Comparison of ENCODE assay signal across 8 cellular contexts in genomic region chr6:31270788-31271640, GRCh38. TPM values are rescaled to one million over a fixed set of nuclear protein-coding genes. Genes with fewer than 3 reads are reported as not detected.
DNase-seq lines count a peak whose midpoint lies in the region; ATAC-seq and TF ChIP-seq lines count a peak whose summit lies in the region.

No MANE protein-coding gene starts in this region.

- no peak overlapping the region; the same call in 1 of the 2 replicates for H3K4me2 ChIP-seq in GM23338
- peak overlapping the region; percentile 67 for H3K4me2 ChIP-seq in OCI-LY7 (ENCODE audit: low read length)

- H3K27ac Mint-ChIP-seq in GM23338 = no peak overlapping the region
- peak overlapping the region; percentile 99 for H3K27ac Mint-ChIP-seq in activated naive CD8-positive, alpha-beta T cell treated with anti-CD3 and anti-CD28 coated beads, Interleukin-2, amount 50 U/mL, for 24 hours

- H3K9me2 ChIP-seq in GM23338 (ENCODE audit: insufficient read depth) (no peaks in the 10 kb centered on the region), OCI-LY7 (ENCODE audit: insufficient read depth, low read length) (no peaks in the 10 kb centered on the region)

- TF ChIP-seq POLR2A in gastrocnemius medialis (IDR thresholded peaks at IDR 0.05) = no peak

- H3K79me2 ChIP-seq in GM23338 (replicated peaks; ENCODE audit: insufficient read depth) = no peaks in the 10 kb centered on the region
- peaks cover 8% of the 10 kb centered on the region; the same call in 1 of the 2 replicates for H3K79me2 ChIP-seq in OCI-LY7 (ENCODE audit: insufficient read depth, low read depth, low read length)

- ATAC-seq in GM23338 (peak; percentile 70), gastrocnemius medialis (peak in 1 of 2 donors; percentile 51), HG03565 (IDR thresholded peaks at IDR 0.05; ENCODE audit: unreplicated experiment) (no peak)
- ATAC-seq in activated naive CD8-positive, alpha-beta T cell treated with anti-CD3 and anti-CD28 coated beads, Interleukin-2, amount 50 U/mL, for 24 hours = peak; percentile 39

- H3K27me3 Mint-ChIP-seq in GM23338 (ENCODE audit: insufficient read depth, low read depth, poor library complexity) = peaks cover 19% of the 10 kb centered on the region
- no peaks in the 10 kb centered on the region for H3K27me3 Mint-ChIP-seq in activated naive CD8-positive, alpha-beta T cell treated with anti-CD3 and anti-CD28 coated beads, Interleukin-2, amount 50 U/mL, for 24 hours

- no TSS peak for BruUV-seq in OCI-LY7 (replicated peaks; lab: Mats Ljungman, UMichigan)

- H2AFZ ChIP-seq in GM23338 (no peak overlapping the region), OCI-LY7 (ENCODE audit: low read length) (no peak overlapping the region)

- CTCF ChIA-PET in OCI-LY7 (lab: Charles Lee; ENCODE audit: unreplicated experiment) = no interaction called here

- H3K36me3 ChIP-seq in GM23338 (ENCODE audit: insufficient read depth) (no peaks in the 10 kb centered on the region), OCI-LY7 (ENCODE audit: insufficient read depth, low read length) (peaks cover 29% of the 10 kb centered on the region), right atrium auricular region (peaks cover 26% of the 10 kb centered on the region), gastrocnemius medialis (no peaks in the 10 kb centered on the region)

- H3K27me3 ChIP-seq in GM23338 (ENCODE audit: insufficient read depth) = peaks cover 11% of the 10 kb centered on the region; the same call in 1 of the 2 replicates
- no peaks in the 10 kb centered on the region for H3K27me3 ChIP-seq in right atrium auricular region
- no peaks in the 10 kb centered on the region for H3K27me3 ChIP-seq in gastrocnemius medialis

- H3K9me3 ChIP-seq in OCI-LY7 (ENCODE audit: low read length) (no peaks in the 10 kb centered on the region), right atrium auricular region (no peaks in the 10 kb centered on the region), gastrocnemius medialis (no peaks in the 10 kb centered on the region)

- POLR2A ChIA-PET in OCI-LY7 (lab: Charles Lee) = no interaction called here

- peak; percentile 61 for DNase-seq in Caki2 (ENCODE audit: low read depth)
- peak; percentile 68 for DNase-seq in GM23338 (ENCODE audit: low spot score)
- peak; percentile 58 for DNase-seq in OCI-LY7 (ENCODE audit: low spot score)
- DNase-seq in activated naive CD8-positive, alpha-beta T cell treated with anti-CD3 and anti-CD28 coated beads, Interleukin-2, amount 50 U/mL, for 24 hours = peak; percentile 60
- DNase-seq in right atrium auricular region (ENCODE audit: low spot score) = peak; percentile 72
- peak in 1 of 2 donors; percentile 59 for DNase-seq in gastrocnemius medialis
- DNase-seq in DMS114 treated with DMSO at 0.1 percent for 48 hours (lab: John Stamatoyannopoulos, UW; ENCODE audit: unreplicated experiment) = no peak

- peak overlapping the region; percentile 55; the same call in 1 of the 2 replicates for H3K4me3 ChIP-seq in GM23338
- H3K4me3 ChIP-seq in OCI-LY7 (ENCODE audit: low read depth, low read length, poor library complexity, severe bottlenecking) = peak overlapping the region; percentile 91
- peak overlapping the region; percentile 55 to 66 for H3K4me3 ChIP-seq in right atrium auricular region
- peak overlapping the region; percentile 60 to 97 (median 80) for H3K4me3 ChIP-seq in gastrocnemius medialis

- H3K27ac ChIP-seq in GM23338 (ENCODE audit: low read depth) = no peak overlapping the region
- H3K27ac ChIP-seq in OCI-LY7 (ENCODE audit: low read depth, low read length, poor library complexity, severe bottlenecking) = peak overlapping the region; percentile 53
- peak overlapping the region; percentile 73 to 94 for H3K27ac ChIP-seq in right atrium auricular region
- peak overlapping the region; percentile 75 to 99 (median 88) for H3K27ac ChIP-seq in gastrocnemius medialis

- H3K4me3 Mint-ChIP-seq in GM23338 = peak overlapping the region; percentile 77
- H3K4me3 Mint-ChIP-seq in activated naive CD8-positive, alpha-beta T cell treated with anti-CD3 and anti-CD28 coated beads, Interleukin-2, amount 50 U/mL, for 24 hours = peak overlapping the region; percentile 94

- peaks cover 25% of the 10 kb centered on the region for H3K36me3 Mint-ChIP-seq in GM23338 (ENCODE audit: low read depth)
- peaks cover 36% of the 10 kb centered on the region for H3K36me3 Mint-ChIP-seq in activated naive CD8-positive, alpha-beta T cell treated with anti-CD3 and anti-CD28 coated beads, Interleukin-2, amount 50 U/mL, for 24 hours (ENCODE audit: low read depth)

- H4K20me1 ChIP-seq in GM23338 (replicated peaks; ENCODE audit: insufficient read depth) = no peaks in the 10 kb centered on the region
- H4K20me1 ChIP-seq in OCI-LY7 (ENCODE audit: insufficient read depth, low read length) = no peaks in the 10 kb centered on the region

- peaks cover 14% of the 10 kb centered on the region for H3K4me1 Mint-ChIP-seq in GM23338
- H3K4me1 Mint-ChIP-seq in activated naive CD8-positive, alpha-beta T cell treated with anti-CD3 and anti-CD28 coated beads, Interleukin-2, amount 50 U/mL, for 24 hours = peaks cover 53% of the 10 kb centered on the region

- intact Hi-C loops in OCI-LY7 (cut with micrococcal nuclease; ENCODE audit: unreplicated experiment) (no loop called here), gastrocnemius medialis (cut with DNase I; ENCODE audit: low total_unique reads) (loop anchor here (5.0 kb wide), 1 partner anchor 114 kb away; the partner anchor contains the start of genes CCHCR1 and TCF19)

- no peaks in the 10 kb centered on the region for H3K9me3 Mint-ChIP-seq in GM23338
- H3K9me3 Mint-ChIP-seq in activated naive CD8-positive, alpha-beta T cell treated with anti-CD3 and anti-CD28 coated beads, Interleukin-2, amount 50 U/mL, for 24 hours = no peaks in the 10 kb centered on the region

- H3F3A ChIP-seq in GM23338 (replicated peaks; ENCODE audit: low read depth) = no peaks in the 10 kb centered on the region

- TF ChIP-seq CTCF in GM23338 (conservative IDR thresholded peaks at IDR 0.05; ENCODE audit: low read depth in 2 of 2) = no peak
- TF ChIP-seq CTCF in OCI-LY7 (conservative IDR thresholded peaks at IDR 0.05; ENCODE audit: low read length) = no peak
- no peak for TF ChIP-seq CTCF in right atrium auricular region (IDR thresholded peaks at IDR 0.05)
- no peak for TF ChIP-seq CTCF in gastrocnemius medialis (IDR thresholded peaks at IDR 0.05 in 4 of 5, conservative IDR thresholded peaks at IDR 0.05 in 1 of 5)

- peaks cover 7% of the 10 kb centered on the region for H3K4me1 ChIP-seq in GM23338 (ENCODE audit: insufficient read depth)
- H3K4me1 ChIP-seq in OCI-LY7 (ENCODE audit: insufficient read depth, low read length, poor library complexity, severe bottlenecking) = peaks cover 49% of the 10 kb centered on the region
- H3K4me1 ChIP-seq in right atrium auricular region = no peaks in the 10 kb centered on the region
- peaks cover 0 to 4% of the 10 kb centered on the region in 2 donors for H3K4me1 ChIP-seq in gastrocnemius medialis

- in situ Hi-C loops in Caki2 (cut with HindIII; ENCODE audit: low pct_unique_long_range_greater_than_20kb, low sequenced_read_pairs) = no loop called here
- in situ Hi-C loops in gastrocnemius medialis (cut with MboI; ENCODE audit: low sequenced_read_pairs in 4 of 4) = loop anchor here in 2 of 4 donors (5.0 to 10.0 kb wide), 3 partner anchors 64 to 104 kb away; partner anchors contain the start of gene HLA-B (in 1 of the 2)

TF ChIP-seq in GM23338, 12 proteins besides CTCF, POLR2A, EP300 and RAD21 (continues in another document):
- TF ChIP-seq, protein P1, sequence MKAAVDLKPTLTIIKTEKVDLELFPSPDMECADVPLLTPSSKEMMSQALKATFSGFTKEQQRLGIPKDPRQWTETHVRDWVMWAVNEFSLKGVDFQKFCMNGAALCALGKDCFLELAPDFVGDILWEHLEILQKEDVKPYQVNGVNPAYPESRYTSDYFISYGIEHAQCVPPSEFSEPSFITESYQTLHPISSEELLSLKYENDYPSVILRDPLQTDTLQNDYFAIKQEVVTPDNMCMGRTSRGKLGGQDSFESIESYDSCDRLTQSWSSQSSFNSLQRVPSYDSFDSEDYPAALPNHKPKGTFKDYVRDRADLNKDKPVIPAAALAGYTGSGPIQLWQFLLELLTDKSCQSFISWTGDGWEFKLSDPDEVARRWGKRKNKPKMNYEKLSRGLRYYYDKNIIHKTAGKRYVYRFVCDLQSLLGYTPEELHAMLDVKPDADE (IDR thresholded peaks at IDR 0.05) = no peak
- no peak for TF ChIP-seq POLR2AphosphoS5 (IDR thresholded peaks at IDR 0.05; ENCODE audit: low read depth)
- no peak for TF ChIP-seq NANOG (IDR thresholded peaks at IDR 0.05; ENCODE audit: borderline replicate concordance)
- TF ChIP-seq EZH2 (IDR thresholded peaks at IDR 0.05; ENCODE audit: low read depth, unreplicated experiment) = no peak
- TF ChIP-seq STAT1 (IDR thresholded peaks at IDR 0.05; ENCODE audit: unreplicated experiment) = no peak
- no peak for TF ChIP-seq JUNB (IDR thresholded peaks at IDR 0.05; ENCODE audit: unreplicated experiment)

RNA-seq across cellular contexts. Expression of gene HLA-C, which starts 0.9 kb away (rescaled TPM):
- 934 and 946 TPM in 2 replicates for total RNA-seq in Caki2 (2014; rRNA removed; shearing (Covaris generic); ENCODE audit: low replicate concordance)
- 94.6 and 116 TPM in 2 replicates for total RNA-seq in GM23338 (2014; rRNA removed; shearing (Covaris generic))
- 73.1 and 76.9 TPM in 2 replicates for polyA plus RNA-seq in GM23338 (2016; fragmentation: Nextera tagmentation; extraction: Ambion mirVana)
- total RNA-seq in OCI-LY7 (2014; rRNA removed; shearing (Covaris generic)) = 333 and 406 TPM in 2 replicates
- total RNA-seq in OCI-LY7 (2022) = 404 and 419 TPM in 2 replicates
- 100 to 1,000 TPM; 122 to 503 TPM for total RNA-seq in right atrium auricular region
- total RNA-seq in gastrocnemius medialis = 100 to 1,000 TPM in 2 of 4 donors, 10 to 100 TPM in 2; 73.4 to 267 (median 133) TPM
